29 cellular contexts compared by ENCODE assay signal in genomic region chr5:134803821-134804220, GRCh38.
"Had no signal": no experiment of that assay in that cellular context is flagged by ENCODE, and none has a peak within 500 bp of the region (broad histone marks: within the 10 kb centered on the region; RNA-seq: fewer than 3 reads in every experiment).

No MANE protein-coding gene starts in this region.

- H3K27ac Mint-ChIP-seq: natural killer cell treated with Interleukin-12 subunit alpha and Interleukin-12 subunit beta and Interleukin-15 and Interleukin-18, amount 100 ng/mL, for 72 hours; neural progenitor cell; progenitor cell of endocrine pancreas; stimulated activated effector memory CD8-positive, alpha-beta T cell treated with anti-CD3 and anti-CD28 coated beads, Interleukin-12 subunit alpha, Interleukin-12 subunit beta, amount 100 ng/mL, for 72 hours; stimulated activated naive B cell treated with anti-CD40 and anti-IgM and Interleukin-4, amounts not matched to agents 10 μg/mL and 1 μg/mL and 100 μg/mL, for 72 hours; stimulated activated naive CD8-positive, alpha-beta T cell treated with anti-CD3 and anti-CD28 coated beads, Interleukin-15, Interleukin-2, amounts not matched to agents 100 ng/mL and 50 ng/mL, for 24 hours; type B pancreatic cell had no signal

- H3K4me2 ChIP-seq: neural progenitor cell had no signal

- H3K36me3 ChIP-seq: ovary, uterus had no signal

- H3K27me3 Mint-ChIP-seq: naive thymus-derived CD8-positive, alpha-beta T cell; natural killer cell treated with Interleukin-12 subunit alpha and Interleukin-12 subunit beta and Interleukin-15 and Interleukin-18, amount 100 ng/mL, for 72 hours; progenitor cell of endocrine pancreas; stimulated activated naive B cell treated with anti-CD40 and anti-IgM and Interleukin-4, amounts not matched to agents 10 μg/mL and 1 μg/mL and 100 μg/mL, for 72 hours; stimulated activated naive CD8-positive, alpha-beta T cell treated with anti-CD3 and anti-CD28 coated beads, Interleukin-15, Interleukin-2, amounts not matched to agents 100 ng/mL and 50 ng/mL, for 24 hours; type B pancreatic cell had no signal

- H3K9me3 Mint-ChIP-seq: naive thymus-derived CD8-positive, alpha-beta T cell; natural killer cell treated with Interleukin-12 subunit alpha and Interleukin-12 subunit beta and Interleukin-15 and Interleukin-18, amount 100 ng/mL, for 72 hours; neural progenitor cell; stimulated activated effector memory CD8-positive, alpha-beta T cell treated with anti-CD3 and anti-CD28 coated beads, Interleukin-12 subunit alpha, Interleukin-12 subunit beta, amount 100 ng/mL, for 72 hours; stimulated activated naive B cell treated with anti-CD40 and anti-IgM and Interleukin-4, amounts not matched to agents 10 μg/mL and 1 μg/mL and 100 μg/mL, for 72 hours; stimulated activated naive CD8-positive, alpha-beta T cell treated with anti-CD3 and anti-CD28 coated beads, Interleukin-15, Interleukin-2, amounts not matched to agents 100 ng/mL and 50 ng/mL, for 24 hours; type B pancreatic cell had no signal

- H3K27me3 ChIP-seq: neural progenitor cell, ovary, right lobe of liver, sigmoid colon, suprapubic skin, testis, tibial artery, transverse colon, upper lobe of right lung, uterus had no signal

- ATAC-seq: naive thymus-derived CD8-positive, alpha-beta T cell; natural killer cell treated with Interleukin-12 subunit alpha and Interleukin-12 subunit beta and Interleukin-15 and Interleukin-18, amount 100 ng/mL, for 72 hours; psoas muscle; right cardiac atrium; right lobe of liver; stimulated activated effector memory CD8-positive, alpha-beta T cell treated with anti-CD3 and anti-CD28 coated beads, Interleukin-12 subunit alpha, Interleukin-12 subunit beta, amount 100 ng/mL, for 72 hours; stimulated activated naive B cell treated with anti-CD40 and anti-IgM and Interleukin-4, amounts not matched to agents 10 μg/mL and 1 μg/mL and 100 μg/mL, for 72 hours; upper lobe of right lung had no signal

- DNase-seq: naive thymus-derived CD8-positive, alpha-beta T cell; occipital lobe; ovary; posterior cingulate gyrus; psoas muscle; right cardiac atrium; right lobe of liver; sigmoid colon; small intestine; stimulated activated CD4-positive, alpha-beta T cell treated with anti-CD3 and anti-CD28 coated beads, Interleukin-15, amount 100 ng/mL, for 24 hours; stimulated activated CD4-positive, alpha-beta T cell treated with anti-CD3 and anti-CD28 coated beads, Interleukin-2, amount 100 ng/mL, for 24 hours; stimulated activated CD4-positive, alpha-beta T cell treated with anti-CD3 and anti-CD28 coated beads, Interleukin-2, amount 100 ng/mL, for 48 hours; stimulated activated CD4-positive, alpha-beta T cell treated with anti-CD3 and anti-CD28 coated beads, Interleukin-4, amount 100 ng/mL, for 24 hours; stimulated activated naive B cell treated with anti-CD40 and anti-IgM and Interleukin-4, amounts not matched to agents 10 μg/mL and 1 μg/mL and 100 μg/mL, for 72 hours; stimulated activated naive CD4-positive, alpha-beta T cell treated with Interleukin-2 at 50 U/mL for 16 hours; substantia nigra; testis; tibial artery; transverse colon; upper lobe of right lung; uterus had no signal

- H3K4me1 ChIP-seq: neural progenitor cell, parathyroid adenoma, psoas muscle, sigmoid colon, suprapubic skin, testis, tibial artery, transverse colon, upper lobe of right lung, uterus had no signal

- H3K4me3 Mint-ChIP-seq: naive thymus-derived CD8-positive, alpha-beta T cell; natural killer cell treated with Interleukin-12 subunit alpha and Interleukin-12 subunit beta and Interleukin-15 and Interleukin-18, amount 100 ng/mL, for 72 hours; neural progenitor cell; stimulated activated effector memory CD8-positive, alpha-beta T cell treated with anti-CD3 and anti-CD28 coated beads, Interleukin-12 subunit alpha, Interleukin-12 subunit beta, amount 100 ng/mL, for 72 hours; stimulated activated naive B cell treated with anti-CD40 and anti-IgM and Interleukin-4, amounts not matched to agents 10 μg/mL and 1 μg/mL and 100 μg/mL, for 72 hours; stimulated activated naive CD8-positive, alpha-beta T cell treated with anti-CD3 and anti-CD28 coated beads, Interleukin-15, Interleukin-2, amounts not matched to agents 100 ng/mL and 50 ng/mL, for 24 hours; type B pancreatic cell had no signal

- H3K4me3 ChIP-seq: neural progenitor cell, ovary, psoas muscle, right lobe of liver, sigmoid colon, suprapubic skin, testis, tibial artery, transverse colon, upper lobe of right lung, uterus had no signal

- H3K9ac ChIP-seq: neural progenitor cell, parathyroid adenoma had no signal

- H3K4me1 Mint-ChIP-seq: neural progenitor cell; stimulated activated effector memory CD8-positive, alpha-beta T cell treated with anti-CD3 and anti-CD28 coated beads, Interleukin-12 subunit alpha, Interleukin-12 subunit beta, amount 100 ng/mL, for 72 hours; stimulated activated naive B cell treated with anti-CD40 and anti-IgM and Interleukin-4, amounts not matched to agents 10 μg/mL and 1 μg/mL and 100 μg/mL, for 72 hours had no signal

- H3K9me3 ChIP-seq: ovary, psoas muscle, right lobe of liver, sigmoid colon, suprapubic skin, testis, tibial artery, transverse colon, upper lobe of right lung, uterus had no signal

- H3K27ac ChIP-seq: neural progenitor cell, ovary, parathyroid adenoma, psoas muscle, right lobe of liver, sigmoid colon, suprapubic skin, testis, tibial artery, transverse colon, upper lobe of right lung, uterus had no signal

- H2AFZ ChIP-seq: neural progenitor cell, parathyroid adenoma had no signal
